Comparison of ENCODE assay signal across 1 cellular context in the genomic region with DNA sequence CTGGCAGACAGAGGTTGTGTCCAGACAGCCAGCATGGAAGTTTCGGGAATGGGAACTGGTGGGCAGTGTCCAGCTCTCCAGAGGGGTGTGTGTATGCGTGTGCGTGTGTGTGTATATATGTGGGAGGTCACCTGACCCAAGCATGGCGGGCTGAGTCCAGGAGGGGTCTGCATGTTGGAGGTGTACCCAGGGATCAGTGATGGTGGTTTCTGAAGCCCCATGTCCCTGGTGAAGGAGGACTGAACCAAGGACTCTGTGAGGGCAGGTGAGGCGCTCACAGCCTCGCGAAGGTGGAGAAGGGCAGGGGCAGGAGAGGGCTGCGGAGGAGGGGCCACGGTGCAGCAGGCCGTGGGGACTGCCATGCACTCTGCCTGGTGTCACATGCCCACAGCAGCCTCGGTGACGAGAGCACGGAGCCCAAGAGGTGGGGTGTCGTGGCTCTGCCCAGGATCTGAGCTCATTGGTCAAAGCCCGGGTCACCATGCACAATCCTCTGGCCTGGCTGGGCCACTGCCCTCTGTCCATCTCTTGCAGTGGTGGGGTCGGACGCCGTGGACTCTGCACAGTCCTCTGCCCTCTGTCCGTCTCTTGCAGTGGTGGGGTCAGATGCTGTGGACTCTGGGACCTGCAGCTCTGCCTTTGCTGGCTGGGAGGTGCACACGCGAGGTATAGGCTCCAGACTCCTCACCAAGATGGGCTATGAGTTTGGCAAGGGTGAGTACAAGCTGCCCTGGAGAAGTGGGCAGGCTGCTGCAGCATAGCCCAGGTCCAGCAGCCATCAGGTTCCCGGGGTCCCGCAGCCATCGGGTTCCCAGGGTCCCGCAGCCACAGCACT.
TF ChIP-seq lines count a peak whose summit lies in the region.

No MANE protein-coding gene starts in this region.

TF ChIP-seq in HEK293, 187 proteins besides CTCF, POLR2A, EP300 and RAD21 (continued from another document):
- TF ChIP-seq, protein P1, sequence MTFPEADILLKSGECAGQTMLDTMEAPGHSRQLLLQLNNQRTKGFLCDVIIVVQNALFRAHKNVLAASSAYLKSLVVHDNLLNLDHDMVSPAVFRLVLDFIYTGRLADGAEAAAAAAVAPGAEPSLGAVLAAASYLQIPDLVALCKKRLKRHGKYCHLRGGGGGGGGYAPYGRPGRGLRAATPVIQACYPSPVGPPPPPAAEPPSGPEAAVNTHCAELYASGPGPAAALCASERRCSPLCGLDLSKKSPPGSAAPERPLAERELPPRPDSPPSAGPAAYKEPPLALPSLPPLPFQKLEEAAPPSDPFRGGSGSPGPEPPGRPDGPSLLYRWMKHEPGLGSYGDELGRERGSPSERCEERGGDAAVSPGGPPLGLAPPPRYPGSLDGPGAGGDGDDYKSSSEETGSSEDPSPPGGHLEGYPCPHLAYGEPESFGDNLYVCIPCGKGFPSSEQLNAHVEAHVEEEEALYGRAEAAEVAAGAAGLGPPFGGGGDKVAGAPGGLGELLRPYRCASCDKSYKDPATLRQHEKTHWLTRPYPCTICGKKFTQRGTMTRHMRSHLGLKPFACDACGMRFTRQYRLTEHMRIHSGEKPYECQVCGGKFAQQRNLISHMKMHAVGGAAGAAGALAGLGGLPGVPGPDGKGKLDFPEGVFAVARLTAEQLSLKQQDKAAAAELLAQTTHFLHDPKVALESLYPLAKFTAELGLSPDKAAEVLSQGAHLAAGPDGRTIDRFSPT (tag by site-specific recombination; IDR thresholded peaks at IDR 0.05) = no peak
- no peak for TF ChIP-seq ZNF768 (tag by site-specific recombination; IDR thresholded peaks at IDR 0.05)
- no peak for TF ChIP-seq TCF7L2 (IDR thresholded peaks at IDR 0.05; ENCODE audit: borderline replicate concordance, low read depth, low read length)
- TF ChIP-seq, protein P2, sequence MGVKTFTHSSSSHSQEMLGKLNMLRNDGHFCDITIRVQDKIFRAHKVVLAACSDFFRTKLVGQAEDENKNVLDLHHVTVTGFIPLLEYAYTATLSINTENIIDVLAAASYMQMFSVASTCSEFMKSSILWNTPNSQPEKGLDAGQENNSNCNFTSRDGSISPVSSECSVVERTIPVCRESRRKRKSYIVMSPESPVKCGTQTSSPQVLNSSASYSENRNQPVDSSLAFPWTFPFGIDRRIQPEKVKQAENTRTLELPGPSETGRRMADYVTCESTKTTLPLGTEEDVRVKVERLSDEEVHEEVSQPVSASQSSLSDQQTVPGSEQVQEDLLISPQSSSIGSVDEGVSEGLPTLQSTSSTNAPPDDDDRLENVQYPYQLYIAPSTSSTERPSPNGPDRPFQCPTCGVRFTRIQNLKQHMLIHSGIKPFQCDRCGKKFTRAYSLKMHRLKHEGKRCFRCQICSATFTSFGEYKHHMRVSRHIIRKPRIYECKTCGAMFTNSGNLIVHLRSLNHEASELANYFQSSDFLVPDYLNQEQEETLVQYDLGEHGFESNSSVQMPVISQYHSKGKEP (tag by site-specific recombination; IDR thresholded peaks at IDR 0.05) = no peak
- TF ChIP-seq ZNF621 (tag by site-specific recombination; IDR thresholded peaks at IDR 0.05) = no peak
- TF ChIP-seq, protein P3, sequence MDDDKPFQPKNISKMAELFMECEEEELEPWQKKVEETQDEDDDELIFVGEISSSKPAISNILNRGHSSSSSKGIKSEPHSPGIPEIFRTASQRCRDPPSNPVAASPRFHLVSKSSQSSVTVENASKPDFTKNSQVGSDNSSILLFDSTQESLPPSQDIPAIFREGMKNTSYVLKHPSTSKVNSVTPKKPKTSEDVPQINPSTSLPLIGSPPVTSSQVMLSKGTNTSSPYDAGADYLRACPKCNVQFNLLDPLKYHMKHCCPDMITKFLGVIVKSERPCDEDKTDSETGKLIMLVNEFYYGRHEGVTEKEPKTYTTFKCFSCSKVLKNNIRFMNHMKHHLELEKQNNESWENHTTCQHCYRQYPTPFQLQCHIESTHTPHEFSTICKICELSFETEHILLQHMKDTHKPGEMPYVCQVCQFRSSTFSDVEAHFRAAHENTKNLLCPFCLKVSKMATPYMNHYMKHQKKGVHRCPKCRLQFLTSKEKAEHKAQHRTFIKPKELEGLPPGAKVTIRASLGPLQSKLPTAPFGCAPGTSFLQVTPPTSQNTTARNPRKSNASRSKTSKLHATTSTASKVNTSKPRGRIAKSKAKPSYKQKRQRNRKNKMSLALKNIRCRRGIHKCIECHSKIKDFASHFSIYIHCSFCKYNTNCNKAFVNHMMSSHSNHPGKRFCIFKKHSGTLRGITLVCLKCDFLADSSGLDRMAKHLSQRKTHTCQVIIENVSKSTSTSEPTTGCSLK (tag by site-specific recombination; IDR thresholded peaks at IDR 0.05) = no peak
- no peak for TF ChIP-seq ZNF10 (tag by site-specific recombination; IDR thresholded peaks at IDR 0.05)
- TF ChIP-seq, protein P4, sequence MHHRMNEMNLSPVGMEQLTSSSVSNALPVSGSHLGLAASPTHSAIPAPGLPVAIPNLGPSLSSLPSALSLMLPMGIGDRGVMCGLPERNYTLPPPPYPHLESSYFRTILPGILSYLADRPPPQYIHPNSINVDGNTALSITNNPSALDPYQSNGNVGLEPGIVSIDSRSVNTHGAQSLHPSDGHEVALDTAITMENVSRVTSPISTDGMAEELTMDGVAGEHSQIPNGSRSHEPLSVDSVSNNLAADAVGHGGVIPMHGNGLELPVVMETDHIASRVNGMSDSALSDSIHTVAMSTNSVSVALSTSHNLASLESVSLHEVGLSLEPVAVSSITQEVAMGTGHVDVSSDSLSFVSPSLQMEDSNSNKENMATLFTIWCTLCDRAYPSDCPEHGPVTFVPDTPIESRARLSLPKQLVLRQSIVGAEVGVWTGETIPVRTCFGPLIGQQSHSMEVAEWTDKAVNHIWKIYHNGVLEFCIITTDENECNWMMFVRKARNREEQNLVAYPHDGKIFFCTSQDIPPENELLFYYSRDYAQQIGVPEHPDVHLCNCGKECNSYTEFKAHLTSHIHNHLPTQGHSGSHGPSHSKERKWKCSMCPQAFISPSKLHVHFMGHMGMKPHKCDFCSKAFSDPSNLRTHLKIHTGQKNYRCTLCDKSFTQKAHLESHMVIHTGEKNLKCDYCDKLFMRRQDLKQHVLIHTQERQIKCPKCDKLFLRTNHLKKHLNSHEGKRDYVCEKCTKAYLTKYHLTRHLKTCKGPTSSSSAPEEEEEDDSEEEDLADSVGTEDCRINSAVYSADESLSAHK (tag by site-specific recombination; IDR thresholded peaks at IDR 0.05) = peak; percentile 52
- TF ChIP-seq ZNF776 (tag by site-specific recombination; IDR thresholded peaks at IDR 0.05; ENCODE audit: borderline replicate concordance) = no peak
